7 cellular contexts compared by ENCODE assay signal in genomic region chrX:96884027-96884426, GRCh38.
"Had no signal": no experiment of that assay in that cellular context is flagged by ENCODE, and none has a peak within 500 bp of the region (broad histone marks: within the 10 kb centered on the region; RNA-seq: fewer than 3 reads in every experiment).

No MANE protein-coding gene starts in this region.

- H3K4me3 ChIP-seq: GM23338 had no signal

- H3K4me2 ChIP-seq: GM23338 had no signal

- H2AFZ ChIP-seq: GM23338 had no signal

- FAIRE-seq: H1, H54, HTR-8/SVneo had no signal

- DNase-seq: H9, HCEC 1CT, KBM-7 had no signal
